Comparison of ENCODE assay signal across 8 cellular contexts in genomic region chr15:64092075-64092820, GRCh38. TPM values are rescaled to one million over a fixed set of nuclear protein-coding genes. Genes with fewer than 3 reads are reported as not detected.
A peak's percentile ranks its signal among the peaks of the same experiment; 100 is the strongest.
DNase-seq lines count a peak whose midpoint lies in the region; ATAC-seq, FAIRE-seq and TF ChIP-seq lines count a peak whose summit lies in the region.

No MANE protein-coding gene starts in this region.

- DNase-seq in A549 (ENCODE audit: low read depth in 1 of 2, low spot score in 1 of 2): peak in 1 of 2 experiments; percentile 44
- DNase-seq in GM20000 (ENCODE audit: low spot score): peak; percentile 11
- DNase-seq in activated B cell treated with CpG ODN at 0.5 μM for 24 hours: no peak
- DNase-seq in immature natural killer cell: no peak
- no peak for DNase-seq in GM19239 (ENCODE audit: insufficient read length, low spot score)
- DNase-seq in omental fat pad (ENCODE audit: low spot score): no peak
- DNase-seq in stimulated activated CD4-positive, alpha-beta T cell treated with anti-CD3 and anti-CD28 coated beads, Interleukin-1b, Interleukin-23, amount 100 ng/mL, for 48 hours: no peak

- TF ChIP-seq POLR2A in A549 (IDR thresholded peaks at IDR 0.05; ENCODE audit: low read length): no peak
- TF ChIP-seq POLR2A in gastroesophageal sphincter (IDR thresholded peaks at IDR 0.05): no peak

- ATAC-seq in A549 (no peak), activated B cell treated with CpG ODN at 0.5 μM for 24 hours (ENCODE audit: low read depth) (no peak), gastroesophageal sphincter (no peak), omental fat pad (ENCODE audit: low FRiP score) (no peak)

- peak overlapping the region; percentile 98 for H3K27ac Mint-ChIP-seq in activated B cell treated with CpG ODN at 0.5 μM for 24 hours
- peak overlapping the region; percentile 95 to 99 (median 98) for H3K27ac Mint-ChIP-seq in immature natural killer cell

- H3K9me3 Mint-ChIP-seq in activated B cell treated with CpG ODN at 0.5 μM for 24 hours (no peaks in the 10 kb centered on the region), immature natural killer cell (no peaks in the 10 kb centered on the region)

- POLR2A ChIA-PET in A549 (lab: Yijun Ruan, JAX) (interaction anchor here (0.9 to 1.6 kb wide), 2 partner anchors 20 to 23 kb away, joined by 3 to 14 read pairs; no protein-coding TSS in a partner anchor), activated B cell treated with CpG ODN at 0.5 μM for 24 hours (lab: Charles Lee) (interaction anchor here (0.6 to 5.4 kb wide), 5 partner anchors 19 to 70 kb away, joined by 3 to 78 read pairs (median 10); partner anchors contain the start of genes PPIB and SNX22)

- H3K27me3 ChIP-seq in gastroesophageal sphincter: no peaks in the 10 kb centered on the region

- peak; percentile 45 to 60; a peak in 4 of 5 replicates for TF ChIP-seq RAD21 in A549 (conservative IDR thresholded peaks at IDR 0.05 in 1 of 2, IDR thresholded peaks at IDR 0.05 in 1 of 2)

- CTCF ChIA-PET in A549 (lab: Yijun Ruan, JAX) (interaction anchor here (0.6 to 2.4 kb wide), 12 partner anchors 12 to 922 kb away, joined by 3 to 12 read pairs (median 3); no protein-coding TSS in a partner anchor), activated B cell treated with CpG ODN at 0.5 μM for 24 hours (lab: Charles Lee) (interaction anchor here (1.0 to 2.3 kb wide), 5 partner anchors 13 to 340 kb away, joined by 3 to 14 read pairs (median 4); no protein-coding TSS in a partner anchor)

- H3K27ac ChIP-seq in A549: peak overlapping the region; percentile 85 to 86
- peak overlapping the region in 1 of 4 donors; percentile 88 for H3K27ac ChIP-seq in gastroesophageal sphincter

- peak overlapping the region; percentile 89 for H3K4me2 ChIP-seq in A549

- H3K9me3 ChIP-seq in A549 (no peaks in the 10 kb centered on the region), gastroesophageal sphincter (no peaks in the 10 kb centered on the region)

- peak overlapping the region; percentile 99 for H3K4me3 Mint-ChIP-seq in activated B cell treated with CpG ODN at 0.5 μM for 24 hours
- peak overlapping the region; percentile 93 to 100 (median 99) for H3K4me3 Mint-ChIP-seq in immature natural killer cell

- intact Hi-C loops in activated B cell treated with CpG ODN at 0.5 μM for 24 hours (cut with micrococcal nuclease): loop anchor here (2.0 to 10.0 kb wide), 8 partner anchors 257 to 1703 kb away; partner anchors contain the start of genes APH1B, DENND4A, LACTB and PCLAF

- H3K4me1 ChIP-seq in A549: peaks cover 22% of the 10 kb centered on the region
- peaks cover 2 to 52% (median 19%) of the 10 kb centered on the region in 3 donors for H3K4me1 ChIP-seq in gastroesophageal sphincter

- peaks cover 0 to 24% of the 10 kb centered on the region in 2 donors for H3K36me3 ChIP-seq in gastroesophageal sphincter

- H3K4me1 Mint-ChIP-seq in activated B cell treated with CpG ODN at 0.5 μM for 24 hours (peaks cover 92% of the 10 kb centered on the region), immature natural killer cell (peaks cover 57 to 62% of the 10 kb centered on the region in 2 donors)

- H3K36me3 Mint-ChIP-seq in activated B cell treated with CpG ODN at 0.5 μM for 24 hours (ENCODE audit: low read depth) (peaks cover 34% of the 10 kb centered on the region), immature natural killer cell (peaks cover 5 to 9% (median 6%) of the 10 kb centered on the region in 3 donors)

- FAIRE-seq in A549 (lab: Jason Lieb, UNC) (no peak), GM19239 (lab: Jason Lieb, UNC) (no peak)

- no peak for TF ChIP-seq EP300 in A549 (IDR thresholded peaks at IDR 0.05)
- no peak for TF ChIP-seq EP300 in gastroesophageal sphincter (IDR thresholded peaks at IDR 0.05)

- TF ChIP-seq CTCF in A549 (IDR thresholded peaks at IDR 0.05) (peak; percentile 19; the same call in 2 of the 3 replicates), GM20000 (IDR thresholded peaks at IDR 0.05; ENCODE audit: extremely low read depth, missing control alignments) (no peak), activated B cell treated with CpG ODN at 0.5 μM for 24 hours (IDR thresholded peaks at IDR 0.05) (no peak), gastroesophageal sphincter (IDR thresholded peaks at IDR 0.05) (no peak), omental fat pad (IDR thresholded peaks at IDR 0.05) (no peak)

- peak overlapping the region; percentile 68 for H3K4me3 ChIP-seq in A549
- H3K4me3 ChIP-seq in gastroesophageal sphincter: peak overlapping the region in 1 of 2 donors; percentile 71

- no peaks in the 10 kb centered on the region for H3K27me3 Mint-ChIP-seq in activated B cell treated with CpG ODN at 0.5 μM for 24 hours
- peaks cover 10 to 19% (median 11%) of the 10 kb centered on the region in 3 donors for H3K27me3 Mint-ChIP-seq in immature natural killer cell (ENCODE audit: low read depth in 3 of 3)

TF ChIP-seq in A549, 52 proteins besides CTCF, POLR2A, EP300 and RAD21:
- no peak for TF ChIP-seq CEBPB (IDR thresholded peaks at IDR 0.05)
- no peak for TF ChIP-seq HOXA7 (CRISPR knock-in tag; IDR thresholded peaks at IDR 0.05)
- no peak for TF ChIP-seq JUNB (IDR thresholded peaks at IDR 0.05)
- no peak for TF ChIP-seq CBX8 (IDR thresholded peaks at IDR 0.05)
- TF ChIP-seq ESRRA (IDR thresholded peaks at IDR 0.05; ENCODE audit: borderline replicate concordance, low read length): no peak
- TF ChIP-seq HOXB5 (CRISPR knock-in tag; IDR thresholded peaks at IDR 0.05): no peak
- no peak for TF ChIP-seq TP53 (CRISPR knock-in tag; IDR thresholded peaks at IDR 0.05)
- no peak for TF ChIP-seq HMGXB4 (CRISPR knock-in tag; IDR thresholded peaks at IDR 0.05; ENCODE audit: borderline replicate concordance)
- TF ChIP-seq KDM5A (IDR thresholded peaks at IDR 0.05): no peak
- TF ChIP-seq FOSL2 (IDR thresholded peaks at IDR 0.05): no peak
- TF ChIP-seq FOSL2 (CRISPR knock-in tag; IDR thresholded peaks at IDR 0.05): no peak
- TF ChIP-seq RNF2 (IDR thresholded peaks at IDR 0.05; ENCODE audit: borderline replicate concordance, low read depth): no peak
TF ChIP-seq in A549: peak in this region for 0.

RNA-seq across cellular contexts. Expression of gene CIAO2A, which starts 1.4 kb away (rescaled TPM):
- polyA plus RNA-seq in A549 (2011; rRNA removed) (149 and 231 TPM in 2 replicates), A549 (2017; fragmentation: RNase III; extraction: RNeasy Plus Mini Kit Qiagen cat#74134 plus additional on column Dnase treatment) (140 to 156 TPM (median 141 TPM) in 3 replicates), immature natural killer cell (100 to 1,000 TPM in 2 of 3 donors, 10 to 100 TPM in 1; 67.1 to 168 (median 102) TPM)
- 76.0 and 89.9 TPM in 2 replicates for polyA plus RNA-seq in A549 (2012; cell fraction: cytosol; rRNA removed)
- 16.9 and 42.0 TPM in 2 replicates for polyA plus RNA-seq in A549 (2012; cell fraction: nucleus; rRNA removed)
- 9.0 and 9.5 TPM in 2 replicates for polyA minus RNA-seq in A549 (2011; rRNA and poly(A)+ RNA removed)
- total RNA-seq in activated B cell treated with CpG ODN at 0.5 μM for 24 hours (58.4 and 63.2 TPM in 2 replicates), gastroesophageal sphincter (10 to 100 TPM; 11.7 to 34.0 (median 27.8) TPM), omental fat pad (10 to 100 TPM; 39.9 to 48.3 (median 40.5) TPM)

RNA-seq across cellular contexts. Expression of gene SNX1, which starts 3.5 kb away (rescaled TPM):
- 89.4 and 95.7 TPM in 2 replicates for polyA plus RNA-seq in A549 (2011; rRNA removed)
- 79.2 and 87.7 TPM in 2 replicates for polyA plus RNA-seq in A549 (2012; cell fraction: cytosol; rRNA removed)
- polyA plus RNA-seq in A549 (2012; cell fraction: nucleus; rRNA removed): 104 and 125 TPM in 2 replicates
- 81.8 to 87.3 TPM (median 86.7 TPM) in 3 replicates for polyA plus RNA-seq in A549 (2017; fragmentation: RNase III; extraction: RNeasy Plus Mini Kit Qiagen cat#74134 plus additional on column Dnase treatment)
- 64.9 and 79.0 TPM in 2 replicates for polyA minus RNA-seq in A549 (2011; rRNA and poly(A)+ RNA removed)
- total RNA-seq in activated B cell treated with CpG ODN at 0.5 μM for 24 hours: 137 and 138 TPM in 2 replicates
- polyA plus RNA-seq in immature natural killer cell: 10 to 100 TPM; 59.4 to 83.6 (median 82.2) TPM
- total RNA-seq in gastroesophageal sphincter: 100 to 1,000 TPM in 1 of 4 donors, 10 to 100 TPM in 3; 67.9 to 103 (median 87.8) TPM
- 100 to 1,000 TPM; 104 to 125 (median 120) TPM for total RNA-seq in omental fat pad

RNA-seq across cellular contexts. Expression of gene DAPK2, which starts 46.0 kb away (rescaled TPM):
- polyA plus RNA-seq in A549 (2011; rRNA removed) (4.2 and 4.8 TPM in 2 replicates), A549 (2017; fragmentation: RNase III; extraction: RNeasy Plus Mini Kit Qiagen cat#74134 plus additional on column Dnase treatment) (3.1 to 4.3 TPM (median 3.4 TPM) in 3 replicates), immature natural killer cell (1 to 10 TPM; 4.5 to 7.3 (median 5.1) TPM)
- 4.5 and 5.5 TPM in 2 replicates for polyA plus RNA-seq in A549 (2012; cell fraction: cytosol; rRNA removed)
- 7.6 and 9.2 TPM in 2 replicates for polyA plus RNA-seq in A549 (2012; cell fraction: nucleus; rRNA removed)
- polyA minus RNA-seq in A549 (2011; rRNA and poly(A)+ RNA removed): 3.4 and 4.8 TPM in 2 replicates
- total RNA-seq in activated B cell treated with CpG ODN at 0.5 μM for 24 hours (4.2 and 4.3 TPM in 2 replicates), gastroesophageal sphincter (1 to 10 TPM; 2.0 to 9.5 (median 6.4) TPM), omental fat pad (10 to 100 TPM; 12.0 to 49.8 (median 25.6) TPM)

RNA-seq across cellular contexts. Expression of gene SNX22, which starts 59.3 kb away (rescaled TPM):
- 0.22 and 0.41 TPM in 2 replicates for polyA plus RNA-seq in A549 (2011; rRNA removed)
- 0.79 and 1.00 TPM in 2 replicates for polyA plus RNA-seq in A549 (2012; cell fraction: cytosol; rRNA removed)
- 2.9 and 3.5 TPM in 2 replicates for polyA plus RNA-seq in A549 (2012; cell fraction: nucleus; rRNA removed)
- 0.73 to 1.1 TPM (median 0.91 TPM) in 3 replicates for polyA plus RNA-seq in A549 (2017; fragmentation: RNase III; extraction: RNeasy Plus Mini Kit Qiagen cat#74134 plus additional on column Dnase treatment)
- 0.88 and 1.2 TPM in 2 replicates for polyA minus RNA-seq in A549 (2011; rRNA and poly(A)+ RNA removed)
- 41.7 and 46.2 TPM in 2 replicates for total RNA-seq in activated B cell treated with CpG ODN at 0.5 μM for 24 hours
- 1 to 10 TPM in 2 of 3 donors, under 1 TPM in 1; 0.40 to 1.8 (median 1.3) TPM for polyA plus RNA-seq in immature natural killer cell
- under 1 TPM in 2 of 4 donors, not detected in 2; 0.13 to 0.19 TPM for total RNA-seq in gastroesophageal sphincter
- total RNA-seq in omental fat pad: 1 to 10 TPM in 2 of 4 donors, under 1 TPM in 1, not detected in 1; 0.38 to 2.6 (median 1.2) TPM
